Comparison of ENCODE assay signal across 9 cellular contexts in the genomic region with DNA sequence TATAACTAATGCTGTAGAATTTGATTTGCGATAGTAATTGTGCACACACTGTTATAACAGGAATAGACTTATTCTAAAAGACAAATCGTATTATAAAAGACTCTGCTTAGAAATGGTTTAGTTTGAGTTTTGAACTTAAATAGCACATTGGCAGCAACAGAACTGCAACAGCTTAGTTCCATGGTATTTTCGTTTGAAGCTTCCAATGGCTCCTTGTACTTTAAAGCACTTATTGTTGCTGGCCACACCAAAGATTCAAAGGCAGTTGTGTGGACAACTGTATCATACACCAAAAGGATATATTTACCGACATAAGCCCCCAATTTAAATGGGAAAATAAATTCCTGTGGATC. TPM values are rescaled to one million over a fixed set of nuclear protein-coding genes. Genes with fewer than 3 reads are reported as not detected.
DNase-seq lines count a peak whose midpoint lies in the region; ATAC-seq and TF ChIP-seq lines count a peak whose summit lies in the region.
"Had no signal": no experiment of that assay in that cellular context is flagged by ENCODE, and none has a peak within 500 bp of the region (broad histone marks: within the 10 kb centered on the region; RNA-seq: fewer than 3 reads in every experiment).

No MANE protein-coding gene starts in this region.

- H2AFZ ChIP-seq in Loucy (ENCODE audit: low read length) (no peak overlapping the region), osteoblast (ENCODE audit: low read length) (peak overlapping the region; percentile 25)

- H3K4me1 ChIP-seq in CD4-positive, alpha-beta memory T cell (ENCODE audit: insufficient read depth, low read length), result peaks cover 63% of the 10 kb centered on the region
- H3K4me1 ChIP-seq in Loucy (ENCODE audit: insufficient read depth, low read length, poor library complexity, severe bottlenecking), result peaks cover 66% of the 10 kb centered on the region
- peaks cover 51% of the 10 kb centered on the region for H3K4me1 ChIP-seq in osteoblast (ENCODE audit: insufficient read depth, low read length)

- H3K4me1 Mint-ChIP-seq in CD4-positive, alpha-beta memory T cell, result peaks cover 41 to 78% (median 52%) of the 10 kb centered on the region in 4 donors
- H3K4me1 Mint-ChIP-seq in WTC11, result peaks cover 11% of the 10 kb centered on the region

- intact Hi-C loops in CD4-positive, alpha-beta memory T cell (cut with micrococcal nuclease), result loop anchor here (1.0 to 10.0 kb wide), 4 partner anchors 35 to 632 kb away; partner anchors contain the start of genes GPR155 and SP3

- peak overlapping the region; percentile 80 to 93 for H3K4me3 ChIP-seq in CD4-positive, alpha-beta memory T cell (ENCODE audit: low read length in 2 of 2)
- peak overlapping the region; percentile 76 for H3K4me3 ChIP-seq in Loucy (ENCODE audit: low read length, poor library complexity, severe bottlenecking)
- H3K4me3 ChIP-seq in brain microvascular endothelial cell (ENCODE audit: low read depth, low read length), result no peak overlapping the region
- H3K4me3 ChIP-seq in osteoblast (ENCODE audit: insufficient read depth, low read length), result peak overlapping the region; percentile 18

- H3K4me2 ChIP-seq in Loucy (ENCODE audit: low read depth, low read length, poor library complexity, severe bottlenecking), result peak overlapping the region; percentile 81
- H3K4me2 ChIP-seq in osteoblast (ENCODE audit: insufficient read depth, low read length), result peak overlapping the region; percentile 71

- peak overlapping the region; percentile 89 for H3K27ac ChIP-seq in CD4-positive, alpha-beta memory T cell (ENCODE audit: low read depth, low read length)
- peak overlapping the region; percentile 78 for H3K27ac ChIP-seq in brain microvascular endothelial cell
- peak overlapping the region; percentile 97 for H3K27ac ChIP-seq in osteoblast (ENCODE audit: low read depth, low read length)

- no peak for ATAC-seq in GM19467 (IDR thresholded peaks at IDR 0.05; ENCODE audit: unreplicated experiment)
- ATAC-seq in WTC11, result no peak

- H3F3A ChIP-seq in Loucy (ENCODE audit: low read depth), result peaks cover 9% of the 10 kb centered on the region

- H3K27ac Mint-ChIP-seq in CD4-positive, alpha-beta memory T cell, result peak overlapping the region; percentile 92 to 100 (median 98)
- no peak overlapping the region for H3K27ac Mint-ChIP-seq in WTC11

- peaks cover 1% of the 10 kb centered on the region for H3K36me3 ChIP-seq in CD4-positive, alpha-beta memory T cell (ENCODE audit: insufficient read depth, low read length)
- H3K36me3 ChIP-seq in Loucy (ENCODE audit: insufficient read depth, low read length) (no peaks in the 10 kb centered on the region), brain microvascular endothelial cell (replicated peaks) (no peaks in the 10 kb centered on the region), osteoblast (ENCODE audit: insufficient read depth, low read length) (no peaks in the 10 kb centered on the region)

- POLR2A ChIA-PET in CD4-positive, alpha-beta memory T cell (lab: Charles Lee; ENCODE audit: partially characterized antibody), result interaction anchor here (0.9 to 15.9 kb wide), 21 partner anchors 8 to 134 kb away, joined by 3 to 256 read pairs (median 10); partner anchors contain the start of gene GPR155
- POLR2A ChIA-PET in WTC11 (lab: Charles Lee), result no interaction called here

- no peaks in the 10 kb centered on the region for H3K9me3 ChIP-seq in CD4-positive, alpha-beta memory T cell (ENCODE audit: control insufficient read depth in 1 of 2, low read length in 2 of 2)
- H3K9me3 ChIP-seq in Loucy (ENCODE audit: insufficient read depth, low read depth, low read length) (no peaks in the 10 kb centered on the region), osteoblast (ENCODE audit: low read depth, low read length) (no peaks in the 10 kb centered on the region)

- peak overlapping the region; percentile 88 to 100 (median 98) for H3K4me3 Mint-ChIP-seq in CD4-positive, alpha-beta memory T cell
- no peak overlapping the region for H3K4me3 Mint-ChIP-seq in WTC11

- H3K9me3 Mint-ChIP-seq in CD4-positive, alpha-beta memory T cell, result peaks cover 0 to 2% (median 0%) of the 10 kb centered on the region in 8 donors
- peaks cover 15% of the 10 kb centered on the region for H3K9me3 Mint-ChIP-seq in WTC11

- peaks cover 24 to 46% of the 10 kb centered on the region in 2 donors for H3K36me3 Mint-ChIP-seq in CD4-positive, alpha-beta memory T cell
- H3K36me3 Mint-ChIP-seq in WTC11, result peaks cover 6% of the 10 kb centered on the region

- peak in 1 of 5 donors; percentile 38 for DNase-seq in CD4-positive, alpha-beta memory T cell
- no peak for DNase-seq in brain microvascular endothelial cell
- no peak for DNase-seq in osteoblast (ENCODE audit: insufficient read length, low spot score, missing footprints)
- no peak for DNase-seq in KG1 (lab: John Stamatoyannopoulos, UW)
- DNase-seq in WTC11 (ENCODE audit: low spot score), result no peak
- DNase-seq in GOT3 (lab: John Stamatoyannopoulos, UW), result no peak
- DNase-seq: NCI-H446 had no signal

- H3K9me2 ChIP-seq in Loucy (replicated peaks; ENCODE audit: low read depth, low read length), result no peaks in the 10 kb centered on the region

- peaks cover 3% of the 10 kb centered on the region for H4K20me1 ChIP-seq in Loucy (ENCODE audit: insufficient read depth, low read length, poor library complexity, severe bottlenecking)
- no peaks in the 10 kb centered on the region for H4K20me1 ChIP-seq in osteoblast (ENCODE audit: insufficient read depth, low read length)

- CTCF ChIA-PET in CD4-positive, alpha-beta memory T cell (lab: Charles Lee; ENCODE audit: partially characterized antibody), result interaction anchor here (1.0 to 21.7 kb wide), 14 partner anchors 14 to 134 kb away, joined by 3 to 430 read pairs (median 8); partner anchors contain the start of gene GPR155
- CTCF ChIA-PET in WTC11 (lab: Charles Lee), result interaction anchor here (1.8 kb wide), 1 partner anchor 134 kb away, joined by 5 read pairs; no protein-coding TSS in a partner anchor

- in situ Hi-C loops in brain microvascular endothelial cell (cut with HindIII; ENCODE audit: low pct_ligation_motif_present, low sequenced_read_pairs), result loop anchor here (25.0 kb wide), 1 partner anchor 90 kb away; no protein-coding TSS in a partner anchor

- H3K9ac ChIP-seq in Loucy (ENCODE audit: low read depth, low read length, poor library complexity, severe bottlenecking), result peak overlapping the region; percentile 82

- H3K79me2 ChIP-seq in Loucy (ENCODE audit: insufficient read depth, low read length), result peaks cover 92% of the 10 kb centered on the region
- peaks cover 9% of the 10 kb centered on the region for H3K79me2 ChIP-seq in osteoblast (ENCODE audit: insufficient read depth, low read length)

- peaks cover 0 to 1% of the 10 kb centered on the region in 2 donors for H3K27me3 Mint-ChIP-seq in CD4-positive, alpha-beta memory T cell
- no peaks in the 10 kb centered on the region for H3K27me3 Mint-ChIP-seq in WTC11 (ENCODE audit: low read depth)

- TF ChIP-seq CTCF in Loucy (conservative IDR thresholded peaks at IDR 0.05; ENCODE audit: low read length), result no peak
- no peak for TF ChIP-seq CTCF in brain microvascular endothelial cell (IDR thresholded peaks at IDR 0.05; ENCODE audit: low read depth, low read length, missing control alignments)
- no peak for TF ChIP-seq CTCF in osteoblast (IDR thresholded peaks at IDR 0.05; ENCODE audit: extremely low read depth, low read depth, low read length)
- TF ChIP-seq CTCF in WTC11 (IDR thresholded peaks at IDR 0.05), result no peak

- no peaks in the 10 kb centered on the region for H3K27me3 ChIP-seq in CD4-positive, alpha-beta memory T cell (ENCODE audit: insufficient read depth, low read length)
- H3K27me3 ChIP-seq in Loucy (ENCODE audit: insufficient read depth, low read length, poor library complexity, severe bottlenecking) (no peaks in the 10 kb centered on the region), brain microvascular endothelial cell (replicated peaks) (no peaks in the 10 kb centered on the region), osteoblast (ENCODE audit: insufficient read depth, low read length) (no peaks in the 10 kb centered on the region)

TF ChIP-seq in WTC11, 78 proteins besides CTCF, POLR2A, EP300 and RAD21:
- no peak for TF ChIP-seq NFE2L1 (CRISPR knock-in tag; IDR thresholded peaks at IDR 0.05)

RNA-seq across cellular contexts. Expression of gene WIPF1, which starts 0.6 kb away (rescaled TPM):
- total RNA-seq in CD4-positive, alpha-beta memory T cell, result 100 to 1,000 TPM; 483 to 484 TPM
- 100 to 1,000 TPM in 1 of 2 donors, 10 to 100 TPM in 1; 79.2 to 169 TPM for polyA plus RNA-seq in CD4-positive, alpha-beta memory T cell
- total RNA-seq in osteoblast (17.7 and 18.0 TPM in 2 replicates), WTC11 (2021) (6.4 to 6.7 TPM (median 6.4 TPM) in 3 replicates)

Comparison
In these comparisons a context has a peak if more than half of its experiments do, and no peak if none do; other contexts are left out.
1. RNA of gene WIPF1, which starts 0.6 kb away (total RNA-seq): 483 to 484 TPM in CD4-positive, alpha-beta memory T cell; 17.7 to 18.0 TPM in osteoblast and 6.4 to 6.7 TPM in WTC11; every median in the first group is over 10 times any median in the second.
2. Peak in every context shown above with its lines, with median percentiles within 50 percentile points of each other: H3K27ac ChIP-seq.